ENCODE assay signal across 1 cellular context in genomic region chr2:102239344-102239743, GRCh38.
TF ChIP-seq lines count a peak whose summit lies in the region.

No MANE protein-coding gene starts in this region.

TF ChIP-seq in IMR-90, 13 proteins besides CTCF, POLR2A, EP300 and RAD21:
- TF ChIP-seq RCOR1 (IDR thresholded peaks at IDR 0.05; ENCODE audit: insufficient replicate concordance, low read length) (no peak), USF2 (IDR thresholded peaks at IDR 0.05; ENCODE audit: low read depth, low read length) (no peak), NFE2L2 (IDR thresholded peaks at IDR 0.05; ENCODE audit: low read depth, low read length) (no peak), ELK1 (IDR thresholded peaks at IDR 0.05; ENCODE audit: borderline replicate concordance, low read depth, low read length) (no peak), MXI1 (IDR thresholded peaks at IDR 0.05; ENCODE audit: borderline replicate concordance, low read depth, low read length) (no peak), MAZ (IDR thresholded peaks at IDR 0.05; ENCODE audit: borderline replicate concordance, low read depth, low read length) (no peak), FOS (IDR thresholded peaks at IDR 0.05; ENCODE audit: low read depth, low read length) (no peak), MAFK (IDR thresholded peaks at IDR 0.05; ENCODE audit: low read depth, low read length) (no peak), SMC3 (IDR thresholded peaks at IDR 0.05; ENCODE audit: low read depth, low read length) (no peak), CHD1 (IDR thresholded peaks at IDR 0.05; ENCODE audit: low read depth, low read length) (no peak), CEBPB (IDR thresholded peaks at IDR 0.05; ENCODE audit: low read depth, low read length) (no peak), RFX5 (IDR thresholded peaks at IDR 0.05; ENCODE audit: low read depth, low read length) (no peak)
